ENCODE assay signal across 20 cellular contexts in the genomic region with DNA sequence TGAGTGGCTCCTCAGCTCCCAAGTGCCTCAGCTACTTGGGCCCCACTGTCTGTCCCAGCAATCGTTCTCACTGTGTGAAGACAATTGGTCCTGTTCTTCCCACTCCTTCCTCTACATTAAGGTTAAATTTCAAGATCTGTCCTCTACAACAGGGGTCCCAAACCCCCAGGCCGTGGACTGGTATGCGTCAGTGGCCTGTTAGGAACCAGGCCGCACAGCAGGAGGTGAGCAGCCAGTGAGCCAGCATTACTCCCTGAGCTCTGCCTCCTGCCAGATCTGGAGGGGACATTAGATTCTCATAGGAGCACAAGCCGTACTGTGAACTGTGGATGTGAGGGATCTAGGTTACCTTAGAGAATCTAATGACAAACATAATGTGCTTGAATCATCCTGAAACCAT.
"Had no signal": no experiment of that assay in that cellular context is flagged by ENCODE, and none has a peak within 500 bp of the region (broad histone marks: within the 10 kb centered on the region; RNA-seq: fewer than 3 reads in every experiment).

No MANE protein-coding gene starts in this region.

- DNase-seq: KBM-7, MV-4-11, NCI-H1048, NCI-H1105, NCI-H1417, NCI-H1436 treated with DMSO at 0.1 percent for 48 hours, NCI-H1694, NCI-H187 treated with DMSO at 0.1 percent for 48 hours, NCI-H2029 treated with DMSO at 0.1 percent for 48 hours, NCI-H2171, NCI-H226, NCI-H446, NCI-H510A, NCI-H524 treated with DMSO at 0.1 percent for 48 hours, NCI-H69, NCI-H774, SHP77 treated with DMSO at 0.1 percent for 48 hours, SJCRH30 had no signal

- H3K27ac ChIP-seq: RWPE1, SJCRH30 had no signal

- H3K4me1 ChIP-seq: SJCRH30 had no signal

- H3K27me3 ChIP-seq: SJCRH30 had no signal

- H3K4me3 ChIP-seq: SJCRH30 had no signal

- ATAC-seq: SK-N-SH treated with all-trans-retinoic acid at 6 μM for 48 hours had no signal

- H3K9me3 ChIP-seq: SJCRH30 had no signal

- H3K36me3 ChIP-seq: SJCRH30 had no signal
